7 cellular contexts compared by ENCODE assay signal in genomic region chr5:58891072-58891970, GRCh38.
DNase-seq lines count a peak whose midpoint lies in the region; TF ChIP-seq lines count a peak whose summit lies in the region.

No MANE protein-coding gene starts in this region.

- no peaks in the 10 kb centered on the region for H3K79me2 ChIP-seq in neural progenitor cell (ENCODE audit: low read depth)

- no peak overlapping the region for H3K9ac ChIP-seq in neural progenitor cell
- no peak overlapping the region for H3K9ac ChIP-seq in stomach smooth muscle (ENCODE audit: low read length in 2 of 2)

- no peaks in the 10 kb centered on the region for H3F3A ChIP-seq in neural progenitor cell (ENCODE audit: low read depth)

- H3K27me3 Mint-ChIP-seq in activated T-helper 1 cell treated with anti-CD3 and anti-CD28 coated beads, Interleukin-12 subunit alpha, Interleukin-12 subunit beta, Interleukin-2, Interleukin-4 antibody, amounts not matched to agents 30 ng/mL and 10 ng/mL and 1 ng/mL, durations not matched to agents 14 hours and 24 hours and 36 hours (ENCODE audit: insufficient read depth), result peaks cover 4% of the 10 kb centered on the region
- H3K27me3 Mint-ChIP-seq in neural progenitor cell (ENCODE audit: insufficient read depth, low read depth), result no peaks in the 10 kb centered on the region

- peaks cover 38% of the 10 kb centered on the region for H3K4me1 Mint-ChIP-seq in activated T-helper 1 cell treated with anti-CD3 and anti-CD28 coated beads, Interleukin-12 subunit alpha, Interleukin-12 subunit beta, Interleukin-2, Interleukin-4 antibody, amounts not matched to agents 30 ng/mL and 10 ng/mL and 1 ng/mL, durations not matched to agents 14 hours and 24 hours and 36 hours (ENCODE audit: low read depth)
- peaks cover 10% of the 10 kb centered on the region for H3K4me1 Mint-ChIP-seq in neural progenitor cell

- H3K27ac Mint-ChIP-seq in activated T-helper 1 cell treated with anti-CD3 and anti-CD28 coated beads, Interleukin-12 subunit alpha, Interleukin-12 subunit beta, Interleukin-2, Interleukin-4 antibody, amounts not matched to agents 30 ng/mL and 10 ng/mL and 1 ng/mL, durations not matched to agents 14 hours and 24 hours and 36 hours, result peak overlapping the region; percentile 86
- peak overlapping the region; percentile 89 for H3K27ac Mint-ChIP-seq in neural progenitor cell

- H3K4me2 ChIP-seq in neural progenitor cell, result no peak overlapping the region

- H3K27ac ChIP-seq in neural progenitor cell, result no peak overlapping the region
- no peak overlapping the region for H3K27ac ChIP-seq in stomach smooth muscle (ENCODE audit: low read length)

- no peaks in the 10 kb centered on the region for H4K20me1 ChIP-seq in neural progenitor cell (ENCODE audit: low read depth)

- H3K36me3 Mint-ChIP-seq in activated T-helper 1 cell treated with anti-CD3 and anti-CD28 coated beads, Interleukin-12 subunit alpha, Interleukin-12 subunit beta, Interleukin-2, Interleukin-4 antibody, amounts not matched to agents 30 ng/mL and 10 ng/mL and 1 ng/mL, durations not matched to agents 14 hours and 24 hours and 36 hours (ENCODE audit: low read depth), result no peaks in the 10 kb centered on the region
- no peaks in the 10 kb centered on the region for H3K36me3 Mint-ChIP-seq in neural progenitor cell

- H3K4me3 Mint-ChIP-seq in activated T-helper 1 cell treated with anti-CD3 and anti-CD28 coated beads, Interleukin-12 subunit alpha, Interleukin-12 subunit beta, Interleukin-2, Interleukin-4 antibody, amounts not matched to agents 30 ng/mL and 10 ng/mL and 1 ng/mL, durations not matched to agents 14 hours and 24 hours and 36 hours, result peak overlapping the region; percentile 72
- H3K4me3 Mint-ChIP-seq in neural progenitor cell, result peak overlapping the region; percentile 54

- peaks cover 12% of the 10 kb centered on the region for H3K4me1 ChIP-seq in neural progenitor cell
- peaks cover 6% of the 10 kb centered on the region for H3K4me1 ChIP-seq in stomach smooth muscle (ENCODE audit: control insufficient read depth, insufficient read depth, low read length)

- H3K36me3 ChIP-seq in neural progenitor cell (no peaks in the 10 kb centered on the region), stomach smooth muscle (ENCODE audit: control insufficient read depth in 2 of 2, insufficient read depth in 2 of 2, low read length in 2 of 2) (no peaks in the 10 kb centered on the region)

- intact Hi-C loops in activated T-helper 1 cell treated with anti-CD3 and anti-CD28 coated beads, Interleukin-12 subunit alpha, Interleukin-12 subunit beta, Interleukin-2, Interleukin-4 antibody, amounts not matched to agents 30 ng/mL and 10 ng/mL and 1 ng/mL, durations not matched to agents 14 hours and 24 hours and 36 hours (cut with micrococcal nuclease), result loop anchor here (1.0 to 2.0 kb wide), 6 partner anchors 43 to 283 kb away; no protein-coding TSS in a partner anchor

- TF ChIP-seq CTCF in GM12875 (IDR thresholded peaks at IDR 0.05; ENCODE audit: borderline replicate concordance, insufficient read depth, low read depth, low read length) (peak; percentile 57), fibroblast of pulmonary artery (IDR thresholded peaks at IDR 0.05; ENCODE audit: low read length, missing control alignments) (peak; percentile 73), neural progenitor cell (IDR thresholded peaks at IDR 0.05) (peak; percentile 76)

- peak; percentile 29 for DNase-seq in HK-2 (ENCODE audit: unreplicated experiment)
- peak; percentile 64 for DNase-seq in RKO (ENCODE audit: low spot score)
- peak; percentile 30 for DNase-seq in activated T-helper 1 cell treated with anti-CD3 and anti-CD28 coated beads, Interleukin-12 subunit alpha, Interleukin-12 subunit beta, Interleukin-2, Interleukin-4 antibody, amounts not matched to agents 30 ng/mL and 10 ng/mL and 1 ng/mL, durations not matched to agents 14 hours and 24 hours and 36 hours (ENCODE audit: low spot score)
- DNase-seq in fibroblast of pulmonary artery (ENCODE audit: low read depth), result peak; percentile 94
- DNase-seq in neural progenitor cell (ENCODE audit: low spot score), result peak; percentile 75

- peak overlapping the region; percentile 46 for H2AFZ ChIP-seq in neural progenitor cell (replicated peaks)

- H3K4me3 ChIP-seq in GM12875 (ENCODE audit: low read depth, low read length) (no peak overlapping the region), fibroblast of pulmonary artery (replicated peaks; ENCODE audit: low read depth, low read length) (peak overlapping the region; percentile 50), neural progenitor cell (no peak overlapping the region), stomach smooth muscle (ENCODE audit: low read length in 2 of 2) (peak overlapping the region; percentile 26 to 40)

- no peaks in the 10 kb centered on the region for H3K9me3 ChIP-seq in neural progenitor cell (ENCODE audit: low read depth)
- no peaks in the 10 kb centered on the region for H3K9me3 ChIP-seq in stomach smooth muscle (ENCODE audit: control insufficient read depth in 2 of 2, low read length in 2 of 2)

- H3K9me3 Mint-ChIP-seq in activated T-helper 1 cell treated with anti-CD3 and anti-CD28 coated beads, Interleukin-12 subunit alpha, Interleukin-12 subunit beta, Interleukin-2, Interleukin-4 antibody, amounts not matched to agents 30 ng/mL and 10 ng/mL and 1 ng/mL, durations not matched to agents 14 hours and 24 hours and 36 hours, result no peaks in the 10 kb centered on the region
- no peaks in the 10 kb centered on the region for H3K9me3 Mint-ChIP-seq in neural progenitor cell

- H3K27me3 ChIP-seq in neural progenitor cell, result no peaks in the 10 kb centered on the region
- no peaks in the 10 kb centered on the region for H3K27me3 ChIP-seq in stomach smooth muscle (ENCODE audit: control insufficient read depth in 1 of 2, insufficient read depth in 2 of 2, low read length in 2 of 2)

Comparison
In these comparisons a context has a peak if more than half of its experiments do, and no peak if none do; other contexts are left out.
1. H3K4me3 ChIP-seq: peak in fibroblast of pulmonary artery (single experiment) and stomach smooth muscle (2 of 2); none in GM12875 (single experiment) and neural progenitor cell (single experiment).
2. DNase-seq: peak in every context shown above with its lines; median percentile 94 in fibroblast of pulmonary artery; 75 in neural progenitor cell; 64 in RKO; 30 in activated T-helper 1 cell treated with anti-CD3 and anti-CD28 coated beads, Interleukin-12 subunit alpha, Interleukin-12 subunit beta, Interleukin-2, Interleukin-4 antibody, amounts not matched to agents 30 ng/mL and 10 ng/mL and 1 ng/mL, durations not matched to agents 14 hours and 24 hours and 36 hours; 29 in HK-2.
3. Peak in every context shown above with its lines, with median percentiles within 50 percentile points of each other: CTCF ChIP-seq.